ENCODE assay signal across 1 cellular context in the genomic region with DNA sequence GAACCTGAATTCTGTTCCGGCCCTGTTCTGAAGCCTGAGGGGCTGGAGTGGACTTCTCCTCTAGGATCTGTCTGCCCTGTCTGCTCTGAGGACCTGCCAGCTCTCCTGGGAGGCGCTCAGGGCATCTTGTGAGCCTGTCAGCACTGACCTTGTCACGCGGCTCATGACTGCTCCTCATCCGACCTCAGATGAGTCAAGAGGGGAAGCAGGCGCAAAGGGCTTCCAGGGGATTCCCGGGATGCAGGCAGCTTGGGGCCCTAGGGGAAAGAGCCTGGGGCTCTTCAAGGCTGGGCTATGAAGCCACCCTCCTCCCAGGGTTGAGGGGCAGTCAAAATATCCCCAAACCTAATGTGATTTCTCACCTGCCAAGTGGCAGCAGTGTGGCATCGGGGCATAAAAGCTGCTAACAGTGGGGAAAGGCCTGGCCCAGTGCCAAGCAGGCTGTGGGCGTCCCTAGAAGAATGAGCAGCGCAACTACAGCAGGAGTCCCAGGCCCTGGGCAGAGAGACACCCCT.
TF ChIP-seq lines count a peak whose summit lies in the region.

No MANE protein-coding gene starts in this region.

TF ChIP-seq in HEK293, 187 proteins besides CTCF, POLR2A, EP300 and RAD21 (continued from another document):
- no peak for TF ChIP-seq ZNF621 (tag by site-specific recombination; IDR thresholded peaks at IDR 0.05)
- TF ChIP-seq SP7 (tag by site-specific recombination; IDR thresholded peaks at IDR 0.05), result peak; percentile 47; the same call in 1 of the 2 replicates
- TF ChIP-seq, protein P1, sequence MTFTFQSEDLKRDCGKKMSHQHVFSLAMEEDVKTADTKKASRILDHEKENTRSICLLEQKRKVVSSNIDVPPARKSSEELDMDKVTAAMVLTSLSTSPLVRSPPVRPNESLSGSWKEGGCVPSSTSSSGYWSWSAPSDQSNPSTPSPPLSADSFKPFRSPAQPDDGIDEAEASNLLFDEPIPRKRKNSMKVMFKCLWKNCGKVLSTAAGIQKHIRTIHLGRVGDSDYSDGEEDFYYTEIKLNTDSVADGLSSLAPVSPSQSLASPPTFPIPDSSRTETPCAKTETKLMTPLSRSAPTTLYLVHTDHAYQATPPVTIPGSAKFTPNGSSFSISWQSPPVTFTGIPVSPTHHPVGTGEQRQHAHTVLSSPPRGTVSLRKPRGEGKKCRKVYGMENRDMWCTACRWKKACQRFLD (tag by site-specific recombination; IDR thresholded peaks at IDR 0.05), result no peak
- TF ChIP-seq, protein P2, sequence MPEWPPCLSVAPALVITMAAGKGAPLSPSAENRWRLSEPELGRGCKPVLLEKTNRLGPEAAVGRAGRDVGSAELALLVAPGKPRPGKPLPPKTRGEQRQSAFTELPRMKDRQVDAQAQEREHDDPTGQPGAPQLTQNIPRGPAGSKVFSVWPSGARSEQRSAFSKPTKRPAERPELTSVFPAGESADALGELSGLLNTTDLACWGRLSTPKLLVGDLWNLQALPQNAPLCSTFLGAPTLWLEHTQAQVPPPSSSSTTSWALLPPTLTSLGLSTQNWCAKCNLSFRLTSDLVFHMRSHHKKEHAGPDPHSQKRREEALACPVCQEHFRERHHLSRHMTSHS (tag by site-specific recombination; IDR thresholded peaks at IDR 0.05), result no peak
- TF ChIP-seq ZNF211 (tag by site-specific recombination; IDR thresholded peaks at IDR 0.05; ENCODE audit: low read depth), result no peak
- no peak; the same call in 1 of the 2 replicates for TF ChIP-seq ZBTB20 (tag by site-specific recombination; IDR thresholded peaks at IDR 0.05)
- peak; percentile 49; the same call in 1 of the 2 replicates for TF ChIP-seq ZNF660 (tag by site-specific recombination; IDR thresholded peaks at IDR 0.05)
- TF ChIP-seq ZSCAN30 (tag by site-specific recombination; IDR thresholded peaks at IDR 0.05), result 0 out of 2 replicates have a peak, but pooled peaks have one; percentile 30
- no peak for TF ChIP-seq ZFP37 (tag by site-specific recombination; IDR thresholded peaks at IDR 0.05)
- TF ChIP-seq, protein P3, sequence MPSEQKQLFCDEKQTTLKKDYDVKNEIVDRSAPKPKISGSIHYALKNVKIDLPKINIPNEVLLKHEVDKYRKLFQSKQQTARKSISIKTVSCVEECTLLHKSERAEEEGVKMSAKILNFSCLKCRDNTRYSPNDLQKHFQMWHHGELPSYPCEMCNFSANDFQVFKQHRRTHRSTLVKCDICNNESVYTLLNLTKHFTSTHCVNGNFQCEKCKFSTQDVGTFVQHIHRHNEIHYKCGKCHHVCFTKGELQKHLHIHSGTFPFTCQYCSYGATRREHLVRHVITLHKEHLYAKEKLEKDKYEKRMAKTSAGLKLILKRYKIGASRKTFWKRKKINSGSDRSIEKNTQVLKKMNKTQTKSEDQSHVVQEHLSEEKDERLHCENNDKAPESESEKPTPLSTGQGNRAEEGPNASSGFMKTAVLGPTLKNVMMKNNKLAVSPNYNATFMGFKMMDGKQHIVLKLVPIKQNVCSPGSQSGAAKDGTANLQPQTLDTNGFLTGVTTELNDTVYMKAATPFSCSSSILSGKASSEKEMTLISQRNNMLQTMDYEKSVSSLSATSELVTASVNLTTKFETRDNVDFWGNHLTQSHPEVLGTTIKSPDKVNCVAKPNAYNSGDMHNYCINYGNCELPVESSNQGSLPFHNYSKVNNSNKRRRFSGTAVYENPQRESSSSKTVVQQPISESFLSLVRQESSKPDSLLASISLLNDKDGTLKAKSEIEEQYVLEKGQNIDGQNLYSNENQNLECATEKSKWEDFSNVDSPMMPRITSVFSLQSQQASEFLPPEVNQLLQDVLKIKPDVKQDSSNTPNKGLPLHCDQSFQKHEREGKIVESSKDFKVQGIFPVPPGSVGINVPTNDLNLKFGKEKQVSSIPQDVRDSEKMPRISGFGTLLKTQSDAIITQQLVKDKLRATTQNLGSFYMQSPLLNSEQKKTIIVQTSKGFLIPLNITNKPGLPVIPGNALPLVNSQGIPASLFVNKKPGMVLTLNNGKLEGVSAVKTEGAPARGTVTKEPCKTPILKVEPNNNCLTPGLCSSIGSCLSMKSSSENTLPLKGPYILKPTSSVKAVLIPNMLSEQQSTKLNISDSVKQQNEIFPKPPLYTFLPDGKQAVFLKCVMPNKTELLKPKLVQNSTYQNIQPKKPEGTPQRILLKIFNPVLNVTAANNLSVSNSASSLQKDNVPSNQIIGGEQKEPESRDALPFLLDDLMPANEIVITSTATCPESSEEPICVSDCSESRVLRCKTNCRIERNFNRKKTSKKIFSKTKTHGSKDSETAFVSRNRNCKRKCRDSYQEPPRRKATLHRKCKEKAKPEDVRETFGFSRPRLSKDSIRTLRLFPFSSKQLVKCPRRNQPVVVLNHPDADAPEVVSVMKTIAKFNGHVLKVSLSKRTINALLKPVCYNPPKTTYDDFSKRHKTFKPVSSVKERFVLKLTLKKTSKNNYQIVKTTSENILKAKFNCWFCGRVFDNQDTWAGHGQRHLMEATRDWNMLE (tag by site-specific recombination; conservative IDR thresholded peaks at IDR 0.05; ENCODE audit: low read depth), result no peak
- TF ChIP-seq, protein P4, sequence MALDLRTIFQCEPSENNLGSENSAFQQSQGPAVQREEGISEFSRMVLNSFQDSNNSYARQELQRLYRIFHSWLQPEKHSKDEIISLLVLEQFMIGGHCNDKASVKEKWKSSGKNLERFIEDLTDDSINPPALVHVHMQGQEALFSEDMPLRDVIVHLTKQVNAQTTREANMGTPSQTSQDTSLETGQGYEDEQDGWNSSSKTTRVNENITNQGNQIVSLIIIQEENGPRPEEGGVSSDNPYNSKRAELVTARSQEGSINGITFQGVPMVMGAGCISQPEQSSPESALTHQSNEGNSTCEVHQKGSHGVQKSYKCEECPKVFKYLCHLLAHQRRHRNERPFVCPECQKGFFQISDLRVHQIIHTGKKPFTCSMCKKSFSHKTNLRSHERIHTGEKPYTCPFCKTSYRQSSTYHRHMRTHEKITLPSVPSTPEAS (tag by site-specific recombination; IDR thresholded peaks at IDR 0.05), result no peak
- TF ChIP-seq ZNF792 (tag by site-specific recombination; IDR thresholded peaks at IDR 0.05), result no peak
- no peak for TF ChIP-seq ZNF324 (tag by site-specific recombination; IDR thresholded peaks at IDR 0.05)
- no peak; the same call in 1 of the 2 replicates for TF ChIP-seq FEZF1 (tag by site-specific recombination; IDR thresholded peaks at IDR 0.05)
- TF ChIP-seq, protein P5, sequence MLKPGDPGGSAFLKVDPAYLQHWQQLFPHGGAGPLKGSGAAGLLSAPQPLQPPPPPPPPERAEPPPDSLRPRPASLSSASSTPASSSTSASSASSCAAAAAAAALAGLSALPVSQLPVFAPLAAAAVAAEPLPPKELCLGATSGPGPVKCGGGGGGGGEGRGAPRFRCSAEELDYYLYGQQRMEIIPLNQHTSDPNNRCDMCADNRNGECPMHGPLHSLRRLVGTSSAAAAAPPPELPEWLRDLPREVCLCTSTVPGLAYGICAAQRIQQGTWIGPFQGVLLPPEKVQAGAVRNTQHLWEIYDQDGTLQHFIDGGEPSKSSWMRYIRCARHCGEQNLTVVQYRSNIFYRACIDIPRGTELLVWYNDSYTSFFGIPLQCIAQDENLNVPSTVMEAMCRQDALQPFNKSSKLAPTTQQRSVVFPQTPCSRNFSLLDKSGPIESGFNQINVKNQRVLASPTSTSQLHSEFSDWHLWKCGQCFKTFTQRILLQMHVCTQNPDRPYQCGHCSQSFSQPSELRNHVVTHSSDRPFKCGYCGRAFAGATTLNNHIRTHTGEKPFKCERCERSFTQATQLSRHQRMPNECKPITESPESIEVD (tag by site-specific recombination; IDR thresholded peaks at IDR 0.05), result no peak
- TF ChIP-seq OSR2 (tag by site-specific recombination; IDR thresholded peaks at IDR 0.05), result 0 out of 2 replicates have a peak, but pooled peaks have one; percentile 9
- no peak for TF ChIP-seq GLI2 (tag by site-specific recombination; IDR thresholded peaks at IDR 0.05; ENCODE audit: borderline replicate concordance, low read depth)
- TF ChIP-seq, protein P6, sequence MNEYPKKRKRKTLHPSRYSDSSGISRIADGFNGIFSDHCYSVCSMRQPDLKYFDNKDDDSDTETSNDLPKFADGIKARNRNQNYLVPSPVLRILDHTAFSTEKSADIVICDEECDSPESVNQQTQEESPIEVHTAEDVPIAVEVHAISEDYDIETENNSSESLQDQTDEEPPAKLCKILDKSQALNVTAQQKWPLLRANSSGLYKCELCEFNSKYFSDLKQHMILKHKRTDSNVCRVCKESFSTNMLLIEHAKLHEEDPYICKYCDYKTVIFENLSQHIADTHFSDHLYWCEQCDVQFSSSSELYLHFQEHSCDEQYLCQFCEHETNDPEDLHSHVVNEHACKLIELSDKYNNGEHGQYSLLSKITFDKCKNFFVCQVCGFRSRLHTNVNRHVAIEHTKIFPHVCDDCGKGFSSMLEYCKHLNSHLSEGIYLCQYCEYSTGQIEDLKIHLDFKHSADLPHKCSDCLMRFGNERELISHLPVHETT (tag by site-specific recombination; IDR thresholded peaks at IDR 0.05), result no peak
- no peak for TF ChIP-seq ZNF426 (tag by site-specific recombination; IDR thresholded peaks at IDR 0.05)
- TF ChIP-seq ZSCAN23 (tag by site-specific recombination; IDR thresholded peaks at IDR 0.05), result no peak
- no peak for TF ChIP-seq TCF7L2 (IDR thresholded peaks at IDR 0.05; ENCODE audit: borderline replicate concordance, low read depth, low read length)
- no peak for TF ChIP-seq PRDM1 (tag by site-specific recombination; IDR thresholded peaks at IDR 0.05)
